In the genomic region with DNA sequence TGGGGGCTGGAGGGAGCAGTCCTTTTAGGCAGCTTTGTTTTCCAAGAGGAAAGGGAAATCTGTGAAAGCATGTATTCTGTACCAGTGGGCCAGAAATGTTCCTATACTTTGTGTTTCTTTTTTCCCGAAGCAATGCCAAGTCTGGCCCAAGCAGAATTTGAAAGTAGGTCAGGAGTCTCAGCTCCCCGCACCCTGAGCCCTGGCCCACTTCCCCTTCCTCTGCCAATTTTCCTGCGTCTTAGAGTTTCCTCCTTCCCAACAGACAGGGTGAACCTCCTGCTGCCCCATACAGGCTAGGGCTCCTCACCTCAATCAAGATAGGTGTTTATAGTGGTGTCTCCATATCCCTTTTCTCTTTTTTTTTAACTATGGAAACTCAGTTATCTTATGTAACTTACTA, we compare ENCODE assay signal across 1 cellular context.
TF ChIP-seq lines count a peak whose summit lies in the region.

No MANE protein-coding gene starts in this region.

TF ChIP-seq in GM23338, 12 proteins besides CTCF, POLR2A, EP300 and RAD21 (continued from another document):
- TF ChIP-seq, protein P1, sequence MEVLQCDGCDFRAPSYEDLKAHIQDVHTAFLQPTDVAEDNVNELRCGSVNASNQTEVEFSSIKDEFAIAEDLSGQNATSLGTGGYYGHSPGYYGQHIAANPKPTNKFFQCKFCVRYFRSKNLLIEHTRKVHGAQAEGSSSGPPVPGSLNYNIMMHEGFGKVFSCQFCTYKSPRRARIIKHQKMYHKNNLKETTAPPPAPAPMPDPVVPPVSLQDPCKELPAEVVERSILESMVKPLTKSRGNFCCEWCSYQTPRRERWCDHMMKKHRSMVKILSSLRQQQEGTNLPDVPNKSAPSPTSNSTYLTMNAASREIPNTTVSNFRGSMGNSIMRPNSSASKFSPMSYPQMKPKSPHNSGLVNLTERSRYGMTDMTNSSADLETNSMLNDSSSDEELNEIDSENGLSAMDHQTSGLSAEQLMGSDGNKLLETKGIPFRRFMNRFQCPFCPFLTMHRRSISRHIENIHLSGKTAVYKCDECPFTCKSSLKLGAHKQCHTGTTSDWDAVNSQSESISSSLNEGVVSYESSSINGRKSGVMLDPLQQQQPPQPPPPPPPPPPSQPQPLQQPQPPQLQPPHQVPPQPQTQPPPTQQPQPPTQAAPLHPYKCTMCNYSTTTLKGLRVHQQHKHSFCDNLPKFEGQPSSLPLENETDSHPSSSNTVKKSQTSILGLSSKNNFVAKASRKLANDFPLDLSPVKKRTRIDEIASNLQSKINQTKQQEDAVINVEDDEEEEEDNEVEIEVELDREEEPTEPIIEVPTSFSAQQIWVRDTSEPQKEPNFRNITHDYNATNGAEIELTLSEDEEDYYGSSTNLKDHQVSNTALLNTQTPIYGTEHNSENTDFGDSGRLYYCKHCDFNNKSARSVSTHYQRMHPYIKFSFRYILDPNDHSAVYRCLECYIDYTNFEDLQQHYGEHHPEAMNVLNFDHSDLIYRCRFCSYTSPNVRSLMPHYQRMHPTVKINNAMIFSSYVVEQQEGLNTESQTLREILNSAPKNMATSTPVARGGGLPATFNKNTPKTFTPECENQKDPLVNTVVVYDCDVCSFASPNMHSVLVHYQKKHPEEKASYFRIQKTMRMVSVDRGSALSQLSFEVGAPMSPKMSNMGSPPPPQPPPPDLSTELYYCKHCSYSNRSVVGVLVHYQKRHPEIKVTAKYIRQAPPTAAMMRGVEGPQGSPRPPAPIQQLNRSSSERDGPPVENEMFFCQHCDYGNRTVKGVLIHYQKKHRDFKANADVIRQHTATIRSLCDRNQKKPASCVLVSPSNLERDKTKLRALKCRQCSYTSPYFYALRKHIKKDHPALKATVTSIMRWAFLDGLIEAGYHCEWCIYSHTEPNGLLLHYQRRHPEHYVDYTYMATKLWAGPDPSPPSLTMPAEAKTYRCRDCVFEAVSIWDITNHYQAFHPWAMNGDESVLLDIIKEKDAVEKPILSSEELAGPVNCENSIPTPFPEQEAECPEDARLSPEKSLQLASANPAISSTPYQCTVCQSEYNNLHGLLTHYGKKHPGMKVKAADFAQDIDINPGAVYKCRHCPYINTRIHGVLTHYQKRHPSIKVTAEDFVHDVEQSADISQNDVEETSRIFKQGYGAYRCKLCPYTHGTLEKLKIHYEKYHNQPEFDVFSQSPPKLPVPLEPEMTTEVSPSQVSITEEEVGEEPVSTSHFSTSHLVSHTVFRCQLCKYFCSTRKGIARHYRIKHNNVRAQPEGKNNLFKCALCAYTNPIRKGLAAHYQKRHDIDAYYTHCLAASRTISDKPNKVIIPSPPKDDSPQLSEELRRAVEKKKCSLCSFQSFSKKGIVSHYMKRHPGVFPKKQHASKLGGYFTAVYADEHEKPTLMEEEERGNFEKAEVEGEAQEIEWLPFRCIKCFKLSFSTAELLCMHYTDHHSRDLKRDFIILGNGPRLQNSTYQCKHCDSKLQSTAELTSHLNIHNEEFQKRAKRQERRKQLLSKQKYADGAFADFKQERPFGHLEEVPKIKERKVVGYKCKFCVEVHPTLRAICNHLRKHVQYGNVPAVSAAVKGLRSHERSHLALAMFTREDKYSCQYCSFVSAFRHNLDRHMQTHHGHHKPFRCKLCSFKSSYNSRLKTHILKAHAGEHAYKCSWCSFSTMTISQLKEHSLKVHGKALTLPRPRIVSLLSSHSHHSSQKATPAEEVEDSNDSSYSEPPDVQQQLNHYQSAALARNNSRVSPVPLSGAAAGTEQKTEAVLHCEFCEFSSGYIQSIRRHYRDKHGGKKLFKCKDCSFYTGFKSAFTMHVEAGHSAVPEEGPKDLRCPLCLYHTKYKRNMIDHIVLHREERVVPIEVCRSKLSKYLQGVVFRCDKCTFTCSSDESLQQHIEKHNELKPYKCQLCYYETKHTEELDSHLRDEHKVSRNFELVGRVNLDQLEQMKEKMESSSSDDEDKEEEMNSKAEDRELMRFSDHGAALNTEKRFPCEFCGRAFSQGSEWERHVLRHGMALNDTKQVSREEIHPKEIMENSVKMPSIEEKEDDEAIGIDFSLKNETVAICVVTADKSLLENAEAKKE (CRISPR knock-in tag; IDR thresholded peaks at IDR 0.05): no peak
- TF ChIP-seq EZH2 (IDR thresholded peaks at IDR 0.05; ENCODE audit: low read depth, unreplicated experiment) (no peak), STAT1 (IDR thresholded peaks at IDR 0.05; ENCODE audit: unreplicated experiment) (no peak)
- TF ChIP-seq, protein P2, sequence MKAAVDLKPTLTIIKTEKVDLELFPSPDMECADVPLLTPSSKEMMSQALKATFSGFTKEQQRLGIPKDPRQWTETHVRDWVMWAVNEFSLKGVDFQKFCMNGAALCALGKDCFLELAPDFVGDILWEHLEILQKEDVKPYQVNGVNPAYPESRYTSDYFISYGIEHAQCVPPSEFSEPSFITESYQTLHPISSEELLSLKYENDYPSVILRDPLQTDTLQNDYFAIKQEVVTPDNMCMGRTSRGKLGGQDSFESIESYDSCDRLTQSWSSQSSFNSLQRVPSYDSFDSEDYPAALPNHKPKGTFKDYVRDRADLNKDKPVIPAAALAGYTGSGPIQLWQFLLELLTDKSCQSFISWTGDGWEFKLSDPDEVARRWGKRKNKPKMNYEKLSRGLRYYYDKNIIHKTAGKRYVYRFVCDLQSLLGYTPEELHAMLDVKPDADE (IDR thresholded peaks at IDR 0.05): no peak
